ENCODE assay signal across 16 cellular contexts in the genomic region with DNA sequence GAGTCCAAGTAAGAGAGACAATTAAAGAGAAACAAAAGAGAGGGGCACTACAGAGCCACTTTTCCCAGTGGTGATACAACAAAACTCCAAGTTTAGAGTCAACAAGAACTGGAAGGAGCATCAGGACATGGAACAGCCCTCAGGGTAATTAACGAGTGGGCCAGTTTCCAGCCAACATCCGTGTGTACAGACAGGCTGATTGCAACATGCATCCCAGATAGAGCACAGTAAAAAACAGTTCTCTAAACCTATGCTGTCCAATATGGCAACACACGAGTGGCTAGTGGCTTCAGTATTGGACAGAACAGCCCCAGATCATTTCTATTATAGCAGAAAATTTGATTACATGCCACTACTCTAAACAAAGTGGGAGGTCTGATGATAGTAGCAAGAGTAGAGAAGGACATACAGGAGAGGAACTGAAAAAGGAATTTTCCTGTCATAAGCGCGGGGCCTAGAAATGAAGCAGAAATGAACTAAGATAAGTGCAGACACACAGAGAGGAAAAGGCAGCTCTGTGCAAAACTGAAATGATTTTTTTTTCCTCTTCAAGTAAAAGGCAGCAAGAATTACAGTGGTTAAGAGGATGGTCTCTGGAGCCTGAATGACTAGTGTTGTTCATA.
"Had no signal": no experiment of that assay in that cellular context is flagged by ENCODE, and none has a peak within 500 bp of the region (broad histone marks: within the 10 kb centered on the region; RNA-seq: fewer than 3 reads in every experiment).

No MANE protein-coding gene starts in this region.

- ATAC-seq: activated CD4-positive, alpha-beta T cell treated with anti-CD3 and anti-CD28 coated beads for 36 hours; activated T-cell treated with anti-CD3 and anti-CD28 coated beads, Interleukin-2, amount 50 U/mL, for 72 hours; left lung had no signal

- H3K4me3 ChIP-seq: dorsolateral prefrontal cortex, esophagus muscularis mucosa, left lung, suprapubic skin had no signal

- DNase-seq: activated CD4-positive, alpha-beta memory T cell treated with anti-CD3 and anti-CD28 coated beads, Interleukin-2, amount 10 ng/mL, durations not matched to agents 7 days and 5 days; activated CD4-positive, alpha-beta T cell treated with anti-CD3 and anti-CD28 coated beads for 36 hours; activated CD8-positive, alpha-beta memory T cell treated with anti-CD3 and anti-CD28 coated beads, Interleukin-2, amount 50 U/mL, for 4 hours; activated naive CD8-positive, alpha-beta T cell treated with anti-CD3 and anti-CD28 coated beads, Interleukin-2, amount 10 ng/mL, durations not matched to agents 7 days and 5 days; activated T-cell treated with anti-CD3 and anti-CD28 coated beads, Interleukin-2, amount 50 U/mL, for 72 hours; aorta; dorsolateral prefrontal cortex; foreskin fibroblast; head of caudate nucleus; left lung; stimulated activated CD4-positive, alpha-beta T cell treated with anti-CD3 and anti-CD28 coated beads, Interleukin-12 subunit alpha, Interleukin-12 subunit beta, amount 100 ng/mL, for 4 hours; stimulated activated naive CD4-positive, alpha-beta T cell treated with Interleukin-2 at 50 U/mL for 16 hours; WERI-Rb-1 had no signal

- H3K27me3 ChIP-seq: dorsolateral prefrontal cortex, esophagus muscularis mucosa, left lung, suprapubic skin had no signal

- H3K9me3 ChIP-seq: suprapubic skin had no signal

- FAIRE-seq: bronchial epithelial cell had no signal

- H3K27ac ChIP-seq: dorsolateral prefrontal cortex, esophagus muscularis mucosa, left lung, suprapubic skin, WERI-Rb-1 had no signal

- H3K36me3 ChIP-seq: esophagus muscularis mucosa, left lung, suprapubic skin, WERI-Rb-1 had no signal

- H3K4me1 ChIP-seq: esophagus muscularis mucosa, left lung, suprapubic skin had no signal
